ENCODE assay signal across 9 cellular contexts in genomic region chr6:160102956-160103824, GRCh38. TPM values are rescaled to one million over a fixed set of nuclear protein-coding genes. Genes with fewer than 3 reads are reported as not detected.
DNase-seq lines count a peak whose midpoint lies in the region; ATAC-seq and TF ChIP-seq lines count a peak whose summit lies in the region.
"Had no signal": no experiment of that assay in that cellular context is flagged by ENCODE, and none has a peak within 500 bp of the region (broad histone marks: within the 10 kb centered on the region; RNA-seq: fewer than 3 reads in every experiment).

No MANE protein-coding gene starts in this region.

- in situ Hi-C loops in G401 (cut with HindIII; ENCODE audit: low sequenced_read_pairs) = no loop called here

- ATAC-seq in body of pancreas (no peak), HG02852 (IDR thresholded peaks at IDR 0.05; ENCODE audit: unreplicated experiment) (no peak)
- ATAC-seq in naive thymus-derived CD4-positive, alpha-beta T cell = peak; percentile 55

- DNase-seq in G401 (ENCODE audit: low spot score) (peak; percentile 13), NCI-H1105 (lab: John Stamatoyannopoulos, UW) (peak; percentile 4), body of pancreas (no peak), COR-L47 (lab: John Stamatoyannopoulos, UW) (no peak), sigmoid colon (no peak)
- DNase-seq in naive thymus-derived CD4-positive, alpha-beta T cell = peak in 2 of 9 donors; percentile 5 to 20

- H3K4me3 ChIP-seq in body of pancreas = no peak overlapping the region
- no peak overlapping the region for H3K4me3 ChIP-seq in naive thymus-derived CD4-positive, alpha-beta T cell (ENCODE audit: low read length)
- no peak overlapping the region for H3K4me3 ChIP-seq in sigmoid colon

- CTCF ChIA-PET in naive thymus-derived CD4-positive, alpha-beta T cell (lab: Charles Lee) = interaction anchor here (0.7 kb wide), 1 partner anchor 316 kb away, joined by 3 read pairs; no protein-coding TSS in a partner anchor

- H3K27ac ChIP-seq in 22Rv1 (no peak overlapping the region), body of pancreas (no peak overlapping the region), sigmoid colon (no peak overlapping the region)
- no peak overlapping the region for H3K27ac ChIP-seq in naive thymus-derived CD4-positive, alpha-beta T cell (ENCODE audit: low read depth, low read length)
- H3K27ac ChIP-seq: epithelial cell of prostate had no signal

- TF ChIP-seq POLR2A in body of pancreas (IDR thresholded peaks at IDR 0.05) = no peak
- no peak for TF ChIP-seq POLR2A in sigmoid colon (IDR thresholded peaks at IDR 0.05)

- H3K27me3 Mint-ChIP-seq in naive thymus-derived CD4-positive, alpha-beta T cell = no peaks in the 10 kb centered on the region

- no peak overlapping the region for H3K4me3 Mint-ChIP-seq in naive thymus-derived CD4-positive, alpha-beta T cell

- H3K27ac Mint-ChIP-seq in naive thymus-derived CD4-positive, alpha-beta T cell = peak overlapping the region in 2 of 9 donors; percentile 12 to 19

- H3K4me1 Mint-ChIP-seq in naive thymus-derived CD4-positive, alpha-beta T cell = peaks cover 4 to 34% (median 22%) of the 10 kb centered on the region in 7 donors

- H3K9me3 Mint-ChIP-seq in naive thymus-derived CD4-positive, alpha-beta T cell = no peaks in the 10 kb centered on the region

- intact Hi-C loops in body of pancreas (cut with DNase I) (no loop called here), sigmoid colon (cut with DNase I) (no loop called here)
- intact Hi-C loops in naive thymus-derived CD4-positive, alpha-beta T cell (cut with micrococcal nuclease) = loop anchor here (1.0 kb wide), 3 partner anchors 240 to 412 kb away; partner anchors contain the start of gene MRPL18 (in 1 of the 2)

- TF ChIP-seq CTCF in 22Rv1 (IDR thresholded peaks at IDR 0.05) (peak; percentile 62), body of pancreas (IDR thresholded peaks at IDR 0.05) (peak in 5 of 7 experiments; percentile 10 to 29 (median 24)), sigmoid colon (IDR thresholded peaks at IDR 0.05) (peak in 1 of 4 experiments; percentile 8)

- H3K36me3 ChIP-seq in body of pancreas (replicated peaks in 1 of 2; ENCODE audit: insufficient read depth in 1 of 2, low read depth in 2 of 2) (peaks cover 0 to 18% of the 10 kb centered on the region in 2 donors), sigmoid colon (peaks cover 22 to 60% (median 36%) of the 10 kb centered on the region in 4 donors)
- H3K36me3 ChIP-seq in naive thymus-derived CD4-positive, alpha-beta T cell (ENCODE audit: control insufficient read depth in 2 of 3, insufficient read depth in 3 of 3, low read length in 3 of 3) = peaks cover 0 to 48% (median 4%) of the 10 kb centered on the region in 3 experiments

- POLR2A ChIA-PET in naive thymus-derived CD4-positive, alpha-beta T cell (lab: Charles Lee) = no interaction called here

- H3K36me3 Mint-ChIP-seq in naive thymus-derived CD4-positive, alpha-beta T cell = peaks cover 11 to 57% (median 28%) of the 10 kb centered on the region in 5 donors

- 83 to 85% methylated on average over 14 of the region's 14 CpGs for WGBS in body of pancreas, 2 donors
- 63 to 86% methylated on average over 14 of the region's 14 CpGs for WGBS in sigmoid colon, 2 donors

- TF ChIP-seq EP300 in sigmoid colon (IDR thresholded peaks at IDR 0.05) = no peak

- no peaks in the 10 kb centered on the region for H3K27me3 ChIP-seq in body of pancreas
- no peaks in the 10 kb centered on the region for H3K27me3 ChIP-seq in naive thymus-derived CD4-positive, alpha-beta T cell (ENCODE audit: control insufficient read depth in 2 of 2, insufficient read depth in 2 of 2, low read length in 2 of 2)
- no peaks in the 10 kb centered on the region for H3K27me3 ChIP-seq in sigmoid colon

- H3K4me1 ChIP-seq in body of pancreas (no peaks in the 10 kb centered on the region), sigmoid colon (no peaks in the 10 kb centered on the region)
- no peaks in the 10 kb centered on the region for H3K4me1 ChIP-seq in naive thymus-derived CD4-positive, alpha-beta T cell (ENCODE audit: control insufficient read depth in 2 of 2, insufficient read depth in 2 of 2, low read length in 2 of 2)

- H3K9me3 ChIP-seq in body of pancreas = no peaks in the 10 kb centered on the region
- H3K9me3 ChIP-seq in naive thymus-derived CD4-positive, alpha-beta T cell (ENCODE audit: control insufficient read depth in 2 of 3, low read length in 3 of 3) = no peaks in the 10 kb centered on the region
- no peaks in the 10 kb centered on the region for H3K9me3 ChIP-seq in sigmoid colon

RNA-seq across cellular contexts. Expression of gene SLC22A1, which starts 18.4 kb away (rescaled TPM):
- not detected in 2 replicates for total RNA-seq in G401 (2014; rRNA removed; shearing (Covaris generic))
- under 1 TPM; 0.26 to 0.33 TPM for total RNA-seq in body of pancreas
- total RNA-seq in naive thymus-derived CD4-positive, alpha-beta T cell = 1 to 10 TPM in 3 of 5 experiments, under 1 TPM in 1, not detected in 1; 0.39 to 2.2 (median 1.3) TPM
- polyA plus RNA-seq in naive thymus-derived CD4-positive, alpha-beta T cell = not detected
- total RNA-seq in sigmoid colon = 1 to 10 TPM in 2 of 4 donors, under 1 TPM in 1, not detected in 1; 0.99 to 1.9 (median 1.1) TPM
- under 1 TPM in 1 of 3 donors, not detected in 2; 0.58 TPM for polyA plus RNA-seq in sigmoid colon

Comparison
In these comparisons a context has a peak if more than half of its experiments do, and no peak if none do; other contexts are left out.
1. DNase-seq: peak in G401 (single experiment) and NCI-H1105 (single experiment); none in body of pancreas (0 of 4), COR-L47 (single experiment) and sigmoid colon (single experiment).
2. intact Hi-C loops: an anchor here in naive thymus-derived CD4-positive, alpha-beta T cell (1.0 kb wide); none called in body of pancreas and sigmoid colon.